In genomic region chr2:23601301-23601965, GRCh38 we compare ENCODE assay signal across 13 cellular contexts.
A peak's percentile ranks its signal among the peaks of the same experiment; 100 is the strongest.
DNase-seq lines count a peak whose midpoint lies in the region; ATAC-seq and TF ChIP-seq lines count a peak whose summit lies in the region.
"Had no signal": no experiment of that assay in that cellular context is flagged by ENCODE, and none has a peak within 500 bp of the region (broad histone marks: within the 10 kb centered on the region; RNA-seq: fewer than 3 reads in every experiment).

No MANE protein-coding gene starts in this region.

- peak overlapping the region; percentile 64 for H2BK120ac ChIP-seq in IMR-90 (ENCODE audit: low read depth, low read length)

- in situ Hi-C loops in IMR-90 (cut with MboI; ENCODE audit: low sequenced_read_pairs), result no loop called here

- H3K36me3 ChIP-seq in IMR-90 (ENCODE audit: control insufficient read depth, insufficient read depth, low read length) (no peaks in the 10 kb centered on the region), muscle layer of duodenum (ENCODE audit: control insufficient read depth in 1 of 2, insufficient read depth in 2 of 2, low read length in 2 of 2) (no peaks in the 10 kb centered on the region), stomach smooth muscle (ENCODE audit: control insufficient read depth in 2 of 2, insufficient read depth in 2 of 2, low read length in 2 of 2) (no peaks in the 10 kb centered on the region)
- H3K36me3 ChIP-seq: thyroid gland had no signal

- peak overlapping the region; percentile 77 for H2BK5ac ChIP-seq in IMR-90 (ENCODE audit: low read depth, low read length, poor library complexity, severe bottlenecking)

- H3K9me3 ChIP-seq in IMR-90 (ENCODE audit: control insufficient read depth, insufficient read depth, low read length) (peaks cover 4% of the 10 kb centered on the region), muscle layer of duodenum (ENCODE audit: control insufficient read depth in 1 of 2, low read length in 2 of 2) (no peaks in the 10 kb centered on the region), stomach smooth muscle (ENCODE audit: control insufficient read depth in 2 of 2, low read length in 2 of 2) (no peaks in the 10 kb centered on the region)
- H3K9me3 ChIP-seq: thyroid gland had no signal

- peak overlapping the region; percentile 48 for H3K14ac ChIP-seq in IMR-90 (replicated peaks; ENCODE audit: low read depth, low read length)

- H4K91ac ChIP-seq in IMR-90 (ENCODE audit: insufficient read depth, low read depth, low read length), result peak overlapping the region; percentile 34; the same call in 1 of the 2 replicates

- H4K5ac ChIP-seq in IMR-90 (ENCODE audit: low read depth, low read length), result peak overlapping the region; percentile 62; the same call in 1 of the 2 replicates

- H3K56ac ChIP-seq in IMR-90 (ENCODE audit: extremely low read depth, insufficient read depth, low read length), result no peak overlapping the region

- H2AK5ac ChIP-seq in IMR-90 (ENCODE audit: low read depth, low read length), result peak overlapping the region; percentile 28

- no TSS peak for BruUV-seq in IMR-90 (replicated peaks; lab: Mats Ljungman, UMichigan)

- no peak for ATAC-seq in IMR-90 (ENCODE audit: low read depth)
- no peak for ATAC-seq in GM19455 (IDR thresholded peaks at IDR 0.05; ENCODE audit: unreplicated experiment)
- no peak for ATAC-seq in GM21717 (IDR thresholded peaks at IDR 0.05; ENCODE audit: unreplicated experiment)
- ATAC-seq: activated CD4-positive, alpha-beta T cell treated with anti-CD3 and anti-CD28 coated beads for 36 hours had no signal

- H3K4me3 ChIP-seq in IMR-90 (ENCODE audit: insufficient read depth, low read depth, low read length), result no peak overlapping the region
- no peak overlapping the region for H3K4me3 ChIP-seq in muscle layer of duodenum (ENCODE audit: low read depth in 1 of 2, low read length in 2 of 2)
- peak overlapping the region in 1 of 2 donors; percentile 22 for H3K4me3 ChIP-seq in stomach smooth muscle (ENCODE audit: low read length in 2 of 2)
- H3K4me3 ChIP-seq: thyroid gland had no signal

- peak overlapping the region; percentile 90 for H2AFZ ChIP-seq in IMR-90 (replicated peaks; ENCODE audit: low read length, poor library complexity)

- H4K20me1 ChIP-seq in IMR-90 (ENCODE audit: insufficient read depth, low read length), result no peaks in the 10 kb centered on the region; the same call in 1 of the 2 replicates

- peak; percentile 40 for DNase-seq in IMR-90
- peak; percentile 78 for DNase-seq in astrocyte of the hippocampus (ENCODE audit: low read depth, low spot score)
- DNase-seq in stimulated activated CD8-positive, alpha-beta memory T cell treated with anti-CD3 and anti-CD28 coated beads, Interleukin-4, amount 100 ng/mL, for 48 hours, result no peak
- no peak for DNase-seq in activated CD4-positive, alpha-beta T cell treated with anti-CD3 and anti-CD28 coated beads, Interleukin-2, amount 50 U/mL, for 4 hours
- DNase-seq: activated CD4-positive, alpha-beta T cell treated with anti-CD3 and anti-CD28 coated beads for 36 hours; activated T-cell treated with anti-CD3 and anti-CD28 coated beads, Interleukin-2, amount 50 U/mL, for 48 hours; NCI-H2029 treated with DMSO at 0.1 percent for 48 hours; T-helper 2 cell; thyroid gland had no signal

- no peak overlapping the region for H3K4me2 ChIP-seq in IMR-90 (ENCODE audit: low read depth, low read length)

- 0 out of 2 replicates have a peak overlapping the region, but pooled peaks have one; percentile 1 for H3K27ac ChIP-seq in IMR-90 (ENCODE audit: insufficient read depth, low read length)
- peak overlapping the region; percentile 71 for H3K27ac ChIP-seq in muscle layer of duodenum (ENCODE audit: low read length)
- H3K27ac ChIP-seq in stomach smooth muscle (ENCODE audit: low read length), result peak overlapping the region; percentile 97
- H3K27ac ChIP-seq: thyroid gland had no signal

- no peak overlapping the region for H3K18ac ChIP-seq in IMR-90 (ENCODE audit: low read depth, low read length)

- H4K8ac ChIP-seq in IMR-90 (ENCODE audit: low read depth in 2 of 2, low read length in 2 of 2), result peak overlapping the region in 1 of 2 experiments; percentile 89; a peak in 2 of 4 replicates

- H2BK20ac ChIP-seq in IMR-90 (ENCODE audit: low read depth, low read length), result peak overlapping the region; percentile 71

- dilution Hi-C loops in IMR-90 (cut with HindIII; ENCODE audit: low sequenced_read_pairs, unreplicated experiment), result no loop called here

- H3K4me1 ChIP-seq in IMR-90 (ENCODE audit: control insufficient read depth, insufficient read depth, low read length) (peaks cover 8% of the 10 kb centered on the region), muscle layer of duodenum (ENCODE audit: control insufficient read depth in 1 of 2, insufficient read depth in 2 of 2, low read length in 2 of 2) (peaks cover 8 to 10% of the 10 kb centered on the region in 2 donors), stomach smooth muscle (ENCODE audit: control insufficient read depth, insufficient read depth, low read length) (peaks cover 62% of the 10 kb centered on the region)
- H3K4me1 ChIP-seq: thyroid gland had no signal

- POLR2A ChIA-PET in IMR-90 (lab: Charles Lee; ENCODE audit: unreplicated experiment), result no interaction called here

- no CpG with 5 or more reads among the region's 8 CpGs for WGBS in IMR-90 (ENCODE audit: extremely low coverage in 2 of 2, insufficient read length in 1 of 2), 2 experiments

- TF ChIP-seq RAD21 in IMR-90 (IDR thresholded peaks at IDR 0.05; ENCODE audit: low read length), result no peak

- CTCF ChIA-PET in IMR-90 (lab: Yijun Ruan, JAX), result no interaction called here

- peaks cover 5 to 7% of the 10 kb centered on the region in 2 experiments; a peak in 2 of 4 replicates for H3K79me1 ChIP-seq in IMR-90 (ENCODE audit: low read depth in 1 of 2, low read length in 2 of 2)

- H2AK9ac ChIP-seq in IMR-90 (replicated peaks; ENCODE audit: low read depth, low read length, poor library complexity), result peak overlapping the region; percentile 9

- H3K4ac ChIP-seq in IMR-90 (ENCODE audit: low read depth, low read length), result peak overlapping the region; percentile 62; the same call in 1 of the 2 replicates

- H3K9me1 ChIP-seq in IMR-90 (ENCODE audit: insufficient read depth, low read length), result peaks cover 9% of the 10 kb centered on the region; the same call in 1 of the 2 replicates

- intact Hi-C loops in IMR-90 (cut with micrococcal nuclease), result no loop called here

- H3K9ac ChIP-seq in IMR-90 (ENCODE audit: low read depth, low read length), result no peak overlapping the region
- H3K9ac ChIP-seq in stomach smooth muscle (ENCODE audit: low read length in 2 of 2), result peak overlapping the region; percentile 68 to 80

- H2BK15ac ChIP-seq in IMR-90 (ENCODE audit: low read depth, low read length), result no peak overlapping the region; the same call in 2 of the 3 replicates

- no peak for TF ChIP-seq POLR2A in IMR-90 (IDR thresholded peaks at IDR 0.05; ENCODE audit: low read depth, low read length)

- H3K23ac ChIP-seq in IMR-90 (ENCODE audit: low read depth, low read length), result no peak overlapping the region

- no peak for TF ChIP-seq CTCF in IMR-90 (conservative IDR thresholded peaks at IDR 0.05; ENCODE audit: low read depth, low read length)

- no peaks in the 10 kb centered on the region for H3K27me3 ChIP-seq in IMR-90 (ENCODE audit: control insufficient read depth, insufficient read depth, low read length)
- no peaks in the 10 kb centered on the region for H3K27me3 ChIP-seq in muscle layer of duodenum (ENCODE audit: low read depth, low read length)
- no peaks in the 10 kb centered on the region for H3K27me3 ChIP-seq in stomach smooth muscle (ENCODE audit: control insufficient read depth in 1 of 2, insufficient read depth in 2 of 2, low read length in 2 of 2)
- H3K27me3 ChIP-seq: thyroid gland had no signal

TF ChIP-seq in IMR-90, 13 proteins besides CTCF, POLR2A, EP300 and RAD21:
- no peak for TF ChIP-seq CEBPB (IDR thresholded peaks at IDR 0.05; ENCODE audit: low read depth, low read length)

Comparison
In these comparisons a context has a peak if more than half of its experiments do, and no peak if none do; other contexts are left out.
1. DNase-seq: peak in IMR-90 (single experiment) and astrocyte of the hippocampus (single experiment); none in stimulated activated CD8-positive, alpha-beta memory T cell treated with anti-CD3 and anti-CD28 coated beads, Interleukin-4, amount 100 ng/mL, for 48 hours (single experiment) and activated CD4-positive, alpha-beta T cell treated with anti-CD3 and anti-CD28 coated beads, Interleukin-2, amount 50 U/mL, for 4 hours (0 of 2).
2. H3K27ac ChIP-seq: peak in every context shown above with its lines; median percentile 97 in stomach smooth muscle; 71 in muscle layer of duodenum; 1 in IMR-90.